In genomic region chr1:63124666-63125191, GRCh38 we compare ENCODE assay signal across 9 cellular contexts.
DNase-seq lines count a peak whose midpoint lies in the region; ATAC-seq and TF ChIP-seq lines count a peak whose summit lies in the region.
"Had no signal": no experiment of that assay in that cellular context is flagged by ENCODE, and none has a peak within 500 bp of the region (broad histone marks: within the 10 kb centered on the region; RNA-seq: fewer than 3 reads in every experiment).

No MANE protein-coding gene starts in this region.

- no peak for TF ChIP-seq CTCF in Peyer's patch (IDR thresholded peaks at IDR 0.05)

- peak; percentile 82 for ATAC-seq in GM18519 (IDR thresholded peaks at IDR 0.05; ENCODE audit: low FRiP score, unreplicated experiment)
- ATAC-seq in HG02884 (IDR thresholded peaks at IDR 0.05; ENCODE audit: unreplicated experiment) = peak; percentile 83

- DNase-seq in SJSA1 (ENCODE audit: low read depth in 1 of 2, low spot score in 2 of 2) (peak; percentile 42 to 82), lung microvascular endothelial cell (ENCODE audit: low read depth in 2 of 2) (peak; percentile 38 to 82), neuronal stem cell (ENCODE audit: low spot score) (no peak), mucosa of gallbladder (ENCODE audit: low spot score) (no peak), Peyer's patch (no peak), SW480 (ENCODE audit: low spot score) (no peak)

- no peaks in the 10 kb centered on the region for H3K27me3 ChIP-seq in SJSA1 (replicated peaks)
- H3K27me3 ChIP-seq in neuronal stem cell (ENCODE audit: control insufficient read depth in 3 of 3, insufficient read depth in 3 of 3, low read depth in 1 of 3, low read length in 3 of 3) = peaks cover 0 to 11% (median 0%) of the 10 kb centered on the region in 3 experiments
- H3K27me3 ChIP-seq in Peyer's patch = no peaks in the 10 kb centered on the region

- no peak overlapping the region for H2AK5ac ChIP-seq in neuronal stem cell (ENCODE audit: low read depth, low read length)

- H3K9me3 ChIP-seq in SJSA1 (replicated peaks) = no peaks in the 10 kb centered on the region
- no peaks in the 10 kb centered on the region for H3K9me3 ChIP-seq in neuronal stem cell (replicated peaks in 1 of 2; ENCODE audit: control insufficient read depth in 2 of 2, insufficient read depth in 1 of 2, low read depth in 1 of 2, low read length in 2 of 2)
- H3K9me3 ChIP-seq in Peyer's patch = no peaks in the 10 kb centered on the region
- H3K9me3 ChIP-seq: thoracic aorta had no signal

- H2AFZ ChIP-seq in neuronal stem cell (ENCODE audit: low read length) = no peak overlapping the region

- no peak overlapping the region for H3K4me3 ChIP-seq in SJSA1
- H3K4me3 ChIP-seq in neuronal stem cell (ENCODE audit: low read length in 2 of 2) = no peak overlapping the region
- H3K4me3 ChIP-seq in Peyer's patch = no peak overlapping the region
- H3K4me3 ChIP-seq: thoracic aorta had no signal

- no peak overlapping the region for H4K8ac ChIP-seq in neuronal stem cell (ENCODE audit: low read depth, low read length)

- WGBS in neuronal stem cell (ENCODE audit: extremely low coverage in 2 of 2, insufficient read length in 2 of 2, insufficient replicate concordance in 1 of 2), 2 donors = no CpG with 5 or more reads among the region's 3 CpGs

- H4K91ac ChIP-seq in neuronal stem cell (ENCODE audit: low read depth, low read length, poor library complexity) = no peak overlapping the region

- H3K4me1 ChIP-seq in SJSA1 (replicated peaks) (peaks cover 40% of the 10 kb centered on the region), neuronal stem cell (ENCODE audit: control insufficient read depth in 2 of 2, insufficient read depth in 1 of 2, low read depth in 1 of 2, low read length in 2 of 2) (no peaks in the 10 kb centered on the region), Peyer's patch (no peaks in the 10 kb centered on the region)

- H2BK15ac ChIP-seq in neuronal stem cell (ENCODE audit: low read length) = no peak overlapping the region

- no peaks in the 10 kb centered on the region for H3K79me1 ChIP-seq in neuronal stem cell (ENCODE audit: low read depth, low read length)

- no peak overlapping the region for H2BK12ac ChIP-seq in neuronal stem cell (ENCODE audit: low read length)

- H3K18ac ChIP-seq in neuronal stem cell (ENCODE audit: low read length) = no peak overlapping the region

- TF ChIP-seq POLR2A in Peyer's patch (IDR thresholded peaks at IDR 0.05) = no peak

- H3K36me3 ChIP-seq in SJSA1 (no peaks in the 10 kb centered on the region), neuronal stem cell (replicated peaks in 1 of 2; ENCODE audit: control insufficient read depth in 2 of 2, insufficient read depth in 2 of 2, low read length in 2 of 2) (no peaks in the 10 kb centered on the region), Peyer's patch (no peaks in the 10 kb centered on the region)
- H3K36me3 ChIP-seq: thoracic aorta had no signal

- peak overlapping the region; percentile 68 for H3K27ac ChIP-seq in SJSA1
- H3K27ac ChIP-seq in neuronal stem cell (replicated peaks; ENCODE audit: low read length) = no peak overlapping the region
- H3K27ac ChIP-seq in Peyer's patch = no peak overlapping the region
- H3K27ac ChIP-seq: thoracic aorta had no signal

- no peak overlapping the region for H3K23ac ChIP-seq in neuronal stem cell (ENCODE audit: low read depth, low read length, poor library complexity)

- no peak overlapping the region for H3K14ac ChIP-seq in neuronal stem cell (ENCODE audit: low read length)

- H3K4me2 ChIP-seq in neuronal stem cell (ENCODE audit: insufficient read depth, low read length, poor library complexity, severe bottlenecking) = no peak overlapping the region

- H2BK5ac ChIP-seq in neuronal stem cell (ENCODE audit: low read length) = no peak overlapping the region

- no peak overlapping the region for H3K9ac ChIP-seq in neuronal stem cell (ENCODE audit: low read depth, low read length, poor library complexity)

- no peak overlapping the region for H3K4ac ChIP-seq in neuronal stem cell (ENCODE audit: low read length)

- H2BK120ac ChIP-seq in neuronal stem cell (ENCODE audit: low read depth, low read length) = no peak overlapping the region

Comparison
In these comparisons a context has a peak if more than half of its experiments do, and no peak if none do; other contexts are left out.
1. DNase-seq: peak in SJSA1 (2 of 2) and lung microvascular endothelial cell (2 of 2); none in neuronal stem cell (single experiment), mucosa of gallbladder (single experiment), Peyer's patch (0 of 3) and SW480 (single experiment).